19 cellular contexts compared by ENCODE assay signal in the genomic region with DNA sequence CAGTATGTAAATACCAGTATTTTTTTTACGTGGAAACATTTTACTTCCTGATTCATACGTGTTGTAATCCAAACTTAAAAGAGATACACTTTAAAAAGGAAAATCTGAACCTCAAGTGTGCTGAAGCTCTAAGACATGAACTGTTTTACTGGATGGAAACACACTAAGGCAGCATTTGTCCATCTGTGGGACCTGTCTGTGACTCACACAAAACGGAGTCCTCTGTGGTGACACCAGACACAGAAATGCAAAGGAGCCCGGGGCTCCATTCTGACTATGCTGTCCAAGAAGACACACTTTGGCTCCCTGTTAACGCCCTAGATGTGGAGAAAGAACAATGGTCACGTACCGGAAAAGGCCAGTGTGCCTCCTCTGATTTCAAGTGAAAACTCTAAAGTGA. TPM values are rescaled to one million over a fixed set of nuclear protein-coding genes. Genes with fewer than 3 reads are reported as not detected.
DNase-seq lines count a peak whose midpoint lies in the region; ATAC-seq and TF ChIP-seq lines count a peak whose summit lies in the region.
"Had no signal": no experiment of that assay in that cellular context is flagged by ENCODE, and none has a peak within 500 bp of the region (broad histone marks: within the 10 kb centered on the region; RNA-seq: fewer than 3 reads in every experiment).

No MANE protein-coding gene starts in this region.

- H3K79me2 ChIP-seq in osteoblast (ENCODE audit: insufficient read depth, low read length) = no peaks in the 10 kb centered on the region
- H3K79me2 ChIP-seq in Karpas-422 (ENCODE audit: low read length) = no peaks in the 10 kb centered on the region

- peak overlapping the region; percentile 54 for H3K4me2 ChIP-seq in osteoblast (ENCODE audit: insufficient read depth, low read length)
- H3K4me2 ChIP-seq in Karpas-422 (ENCODE audit: low read depth, low read length, poor library complexity, severe bottlenecking) = no peak overlapping the region
- H3K4me2 ChIP-seq: PC-9 had no signal

- no peaks in the 10 kb centered on the region for H3K9me2 ChIP-seq in Karpas-422 (replicated peaks; ENCODE audit: insufficient read depth, low read length)

- H3K4me1 Mint-ChIP-seq in activated naive CD8-positive, alpha-beta T cell treated with anti-CD3 and anti-CD28 coated beads for 36 hours = no peaks in the 10 kb centered on the region
- H3K4me1 Mint-ChIP-seq: central memory CD8-positive, alpha-beta T cell had no signal

- H3K36me3 Mint-ChIP-seq in activated naive CD8-positive, alpha-beta T cell treated with anti-CD3 and anti-CD28 coated beads for 36 hours = no peaks in the 10 kb centered on the region
- H3K36me3 Mint-ChIP-seq: activated naive CD4-positive, alpha-beta T cell treated with anti-CD3 and anti-CD28 coated beads, Interleukin-2, amount 50 U/mL, for 72 hours; natural killer cell treated with Interleukin-12 subunit alpha and Interleukin-12 subunit beta and Interleukin-15 and Interleukin-18, amount 100 ng/mL, for 72 hours had no signal

- no peaks in the 10 kb centered on the region for H3K9me3 Mint-ChIP-seq in activated naive CD8-positive, alpha-beta T cell treated with anti-CD3 and anti-CD28 coated beads for 36 hours

- H3K4me1 ChIP-seq in osteoblast (ENCODE audit: insufficient read depth, low read length) (no peaks in the 10 kb centered on the region), Karpas-422 (ENCODE audit: low read length) (no peaks in the 10 kb centered on the region)
- H3K4me1 ChIP-seq: psoas muscle, SJSA1 had no signal

- ATAC-seq in HG03354 (IDR thresholded peaks at IDR 0.05; ENCODE audit: poor library complexity, severe bottlenecking, unreplicated experiment) = no peak
- ATAC-seq: activated naive CD4-positive, alpha-beta T cell treated with anti-CD3 and anti-CD28 coated beads, Interleukin-2, amount 50 U/mL, for 72 hours; natural killer cell treated with Interleukin-12 subunit alpha and Interleukin-12 subunit beta and Interleukin-15 and Interleukin-18, amount 100 ng/mL, for 72 hours; psoas muscle had no signal

- H3K36me3 ChIP-seq in osteoblast (ENCODE audit: insufficient read depth, low read length) (no peaks in the 10 kb centered on the region), Karpas-422 (ENCODE audit: insufficient read depth, low read length) (no peaks in the 10 kb centered on the region)
- H3K36me3 ChIP-seq: SJSA1 had no signal

- no peak overlapping the region for H3K27ac ChIP-seq in osteoblast (ENCODE audit: low read depth, low read length)
- H3K27ac ChIP-seq in Karpas-422 (ENCODE audit: low read length) = no peak overlapping the region
- H3K27ac ChIP-seq: PC-9, psoas muscle, SJSA1 had no signal

- no peak overlapping the region for H2AFZ ChIP-seq in osteoblast (ENCODE audit: low read length)
- H2AFZ ChIP-seq in Karpas-422 (ENCODE audit: low read length) = no peak overlapping the region
- H2AFZ ChIP-seq: PC-9 had no signal

- H4K20me1 ChIP-seq in osteoblast (ENCODE audit: insufficient read depth, low read length) = no peaks in the 10 kb centered on the region
- H4K20me1 ChIP-seq in Karpas-422 (ENCODE audit: insufficient read depth, low read depth, low read length) = no peaks in the 10 kb centered on the region

- H3K9me3 ChIP-seq in osteoblast (ENCODE audit: low read depth, low read length) (no peaks in the 10 kb centered on the region), Karpas-422 (ENCODE audit: low read length) (no peaks in the 10 kb centered on the region)
- H3K9me3 ChIP-seq: psoas muscle, SJSA1 had no signal

- DNase-seq in AG08395 (ENCODE audit: low spot score) = peak; percentile 27
- peak; percentile 41 for DNase-seq in RPMI7951 (ENCODE audit: low read depth)
- DNase-seq in choroid plexus epithelial cell (ENCODE audit: low read depth) = peak; percentile 47
- peak; percentile 75 for DNase-seq in osteoblast (ENCODE audit: insufficient read length, low spot score, missing footprints)
- no peak for DNase-seq in NCI-H1694 treated with DMSO at 0.1 percent for 48 hours (lab: John Stamatoyannopoulos, UW)
- no peak for DNase-seq in Karpas-422
- no peak for DNase-seq in activated naive CD8-positive, alpha-beta T cell treated with anti-CD3 and anti-CD28 coated beads for 36 hours
- DNase-seq: activated T-cell treated with anti-CD3 and anti-CD28 coated beads, Interleukin-2, amount 50 U/mL, for 48 hours; hippocampal formation; kidney; NCI-H1417; NCI-H2171; PC-9; psoas muscle had no signal

- H3K4me3 ChIP-seq in choroid plexus epithelial cell (ENCODE audit: low read depth, low read length) (peak overlapping the region; percentile 17), osteoblast (ENCODE audit: insufficient read depth, low read length) (no peak overlapping the region), Karpas-422 (ENCODE audit: low read length) (no peak overlapping the region)
- H3K4me3 ChIP-seq: PC-9, psoas muscle, SJSA1 had no signal

- H3K27me3 ChIP-seq in osteoblast (ENCODE audit: insufficient read depth, low read length) = no peaks in the 10 kb centered on the region
- H3K27me3 ChIP-seq in Karpas-422 (ENCODE audit: low read length) = no peaks in the 10 kb centered on the region
- H3K27me3 ChIP-seq: SJSA1 had no signal

- H3K4me3 Mint-ChIP-seq in activated naive CD8-positive, alpha-beta T cell treated with anti-CD3 and anti-CD28 coated beads for 36 hours = no peak overlapping the region
- H3K4me3 Mint-ChIP-seq: central memory CD8-positive, alpha-beta T cell; natural killer cell treated with Interleukin-12 subunit alpha and Interleukin-12 subunit beta and Interleukin-15 and Interleukin-18, amount 100 ng/mL, for 72 hours had no signal

- no peaks in the 10 kb centered on the region for H3K27me3 Mint-ChIP-seq in activated naive CD8-positive, alpha-beta T cell treated with anti-CD3 and anti-CD28 coated beads for 36 hours
- H3K27me3 Mint-ChIP-seq: central memory CD8-positive, alpha-beta T cell; natural killer cell treated with Interleukin-12 subunit alpha and Interleukin-12 subunit beta and Interleukin-15 and Interleukin-18, amount 100 ng/mL, for 72 hours had no signal

- TF ChIP-seq CTCF in choroid plexus epithelial cell (conservative IDR thresholded peaks at IDR 0.05; ENCODE audit: low read depth, low read length) (no peak), osteoblast (IDR thresholded peaks at IDR 0.05; ENCODE audit: extremely low read depth, low read depth, low read length) (no peak)

- no peak overlapping the region for H3K9ac ChIP-seq in Karpas-422 (ENCODE audit: low read length)

- no peak overlapping the region for H3K27ac Mint-ChIP-seq in activated naive CD8-positive, alpha-beta T cell treated with anti-CD3 and anti-CD28 coated beads for 36 hours
- H3K27ac Mint-ChIP-seq: activated naive CD4-positive, alpha-beta T cell treated with anti-CD3 and anti-CD28 coated beads, Interleukin-2, amount 50 U/mL, for 72 hours; natural killer cell treated with Interleukin-12 subunit alpha and Interleukin-12 subunit beta and Interleukin-15 and Interleukin-18, amount 100 ng/mL, for 72 hours had no signal

RNA-seq across cellular contexts. Expression of gene RNF133, which starts 23.9 kb away (rescaled TPM):
- not detected in 2 replicates for total RNA-seq in RPMI7951 (2014; rRNA removed; shearing (Covaris generic))
- total RNA-seq in osteoblast = 0.36 and 0.59 TPM in 2 replicates
- not detected in 2 replicates for total RNA-seq in Karpas-422 (2014; rRNA removed; shearing (Covaris generic); ENCODE audit: low replicate concordance)
- total RNA-seq in activated naive CD8-positive, alpha-beta T cell treated with anti-CD3 and anti-CD28 coated beads for 36 hours = not detected
- total RNA-seq: activated naive CD4-positive, alpha-beta T cell treated with anti-CD3 and anti-CD28 coated beads, Interleukin-2, amount 50 U/mL, for 72 hours; natural killer cell treated with Interleukin-12 subunit alpha and Interleukin-12 subunit beta and Interleukin-15 and Interleukin-18, amount 100 ng/mL, for 72 hours had no signal

RNA-seq across cellular contexts. Expression of gene RNF148, which starts 27.7 kb away (rescaled TPM):
- not detected in 2 replicates for total RNA-seq in RPMI7951 (2014; rRNA removed; shearing (Covaris generic))
- 0.72 and 1.2 TPM in 2 replicates for total RNA-seq in osteoblast
- not detected in 2 replicates for total RNA-seq in Karpas-422 (2014; rRNA removed; shearing (Covaris generic); ENCODE audit: low replicate concordance)
- not detected for total RNA-seq in activated naive CD8-positive, alpha-beta T cell treated with anti-CD3 and anti-CD28 coated beads for 36 hours
- total RNA-seq: activated naive CD4-positive, alpha-beta T cell treated with anti-CD3 and anti-CD28 coated beads, Interleukin-2, amount 50 U/mL, for 72 hours; natural killer cell treated with Interleukin-12 subunit alpha and Interleukin-12 subunit beta and Interleukin-15 and Interleukin-18, amount 100 ng/mL, for 72 hours; psoas muscle had no signal

Comparison
In these comparisons a context has a peak if more than half of its experiments do, and no peak if none do; other contexts are left out.
1. DNase-seq: peak in AG08395 (single experiment), RPMI7951 (single experiment), choroid plexus epithelial cell (single experiment) and osteoblast (single experiment); none in NCI-H1694 treated with DMSO at 0.1 percent for 48 hours (single experiment), Karpas-422 (single experiment) and activated naive CD8-positive, alpha-beta T cell treated with anti-CD3 and anti-CD28 coated beads for 36 hours (single experiment).